In the genomic region with DNA sequence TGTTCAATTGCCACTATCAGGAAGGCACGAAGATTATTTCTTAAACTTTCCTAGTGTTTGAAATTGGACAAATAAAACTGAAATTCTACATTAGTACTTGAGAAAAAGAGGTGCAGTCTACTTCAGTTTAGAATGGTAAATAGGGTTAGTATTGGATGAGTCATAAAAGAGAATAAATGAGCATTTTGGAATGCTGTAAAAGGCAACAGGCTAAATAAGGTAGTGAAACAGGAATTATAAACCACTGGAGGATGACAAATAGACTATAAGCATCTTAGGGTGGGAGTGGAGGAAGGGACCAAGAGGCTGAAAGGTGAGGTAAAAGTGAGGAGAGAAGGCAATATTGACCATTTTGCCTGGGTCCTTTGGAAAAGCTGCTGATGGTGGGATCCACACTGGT, we compare ENCODE assay signal across 17 cellular contexts.
A peak's percentile ranks its signal among the peaks of the same experiment; 100 is the strongest.
DNase-seq lines count a peak whose midpoint lies in the region; ATAC-seq and TF ChIP-seq lines count a peak whose summit lies in the region.
"Had no signal": no experiment of that assay in that cellular context is flagged by ENCODE, and none has a peak within 500 bp of the region (broad histone marks: within the 10 kb centered on the region; RNA-seq: fewer than 3 reads in every experiment).

No MANE protein-coding gene starts in this region.

- POLR2A ChIA-PET in RWPE1 (lab: Yijun Ruan, JAX; ENCODE audit: low non-redundant PET): no interaction called here

- TF ChIP-seq POLR2A in heart left ventricle (IDR thresholded peaks at IDR 0.05): no peak

- H3K27ac ChIP-seq in RWPE1: no peak overlapping the region
- no peak overlapping the region for H3K27ac ChIP-seq in heart left ventricle
- H3K27ac ChIP-seq: 22Rv1, KMS-11, PC-9 had no signal

- CTCF ChIA-PET in RWPE1 (lab: Yijun Ruan, JAX): interaction anchor here (0.7 to 1.6 kb wide), 2 partner anchors 35 to 833 kb away, joined by 5 read pairs; no protein-coding TSS in a partner anchor

- ATAC-seq in HG02610 (IDR thresholded peaks at IDR 0.05; ENCODE audit: unreplicated experiment) (peak; percentile 25), HG03196 (IDR thresholded peaks at IDR 0.05; ENCODE audit: unreplicated experiment) (no peak), heart left ventricle (no peak)

- no peaks in the 10 kb centered on the region for H3K27me3 ChIP-seq in heart left ventricle

- 71 to 79% (median 78%) methylated on average over 1 of the region's 1 CpG for whole genome bisulfite sequencing in heart left ventricle, 4 donors

- intact Hi-C loops in heart left ventricle (cut with DNase I): loop anchor here in 9 of 10 donors (5.0 to 10.0 kb wide), 10 partner anchors 37 to 1069 kb away; a partner anchor contains a TSS

- no peak overlapping the region for H3K4me3 ChIP-seq in astrocyte of the spinal cord (ENCODE audit: low read depth, low read length)
- H3K4me3 ChIP-seq in heart left ventricle: no peak overlapping the region
- H3K4me3 ChIP-seq: PC-9 had no signal

- no peak for TF ChIP-seq CTCF in RWPE1 (conservative IDR thresholded peaks at IDR 0.05; ENCODE audit: low read depth)
- no peak for TF ChIP-seq CTCF in astrocyte of the spinal cord (IDR thresholded peaks at IDR 0.05; ENCODE audit: low read depth, low read length)
- TF ChIP-seq CTCF in heart left ventricle (IDR thresholded peaks at IDR 0.05): no peak

- no peaks in the 10 kb centered on the region for H3K36me3 ChIP-seq in heart left ventricle

- in situ Hi-C loops in astrocyte of the spinal cord (cut with HindIII; ENCODE audit: low sequenced_read_pairs): no loop called here
- in situ Hi-C loops in KBM-7 (cut with MboI; ENCODE audit: low pct_unique_long_range_greater_than_20kb, low sequenced_read_pairs): loop anchor here (25.0 kb wide), 1 partner anchor 432 kb away; no protein-coding TSS in a partner anchor

- no peaks in the 10 kb centered on the region for H3K4me1 ChIP-seq in heart left ventricle

- DNase-seq in A172 (ENCODE audit: low spot score) (peak; percentile 27), RWPE1 (ENCODE audit: low spot score) (peak; percentile 8), astrocyte of the spinal cord (ENCODE audit: low read depth, low spot score) (peak; percentile 10), DMS153 treated with DMSO at 0.1 percent for 48 hours (lab: John Stamatoyannopoulos, UW; ENCODE audit: unreplicated experiment) (no peak), KBM-7 (no peak), heart left ventricle (no peak)
- DNase-seq: CD4-positive, CD25-positive, alpha-beta regulatory T cell; DMS153; NCI-H146; NCI-H2029; NCI-H774; PC-9; SHP77 had no signal

- no peaks in the 10 kb centered on the region for H3K9me3 ChIP-seq in heart left ventricle

Comparison
In these comparisons a context has a peak if more than half of its experiments do, and no peak if none do; other contexts are left out.
1. DNase-seq: peak in A172 (single experiment), RWPE1 (single experiment) and astrocyte of the spinal cord (single experiment); none in DMS153 treated with DMSO at 0.1 percent for 48 hours (single experiment), KBM-7 (single experiment) and heart left ventricle (0 of 5).